ENCODE assay signal across 10 cellular contexts in the genomic region with DNA sequence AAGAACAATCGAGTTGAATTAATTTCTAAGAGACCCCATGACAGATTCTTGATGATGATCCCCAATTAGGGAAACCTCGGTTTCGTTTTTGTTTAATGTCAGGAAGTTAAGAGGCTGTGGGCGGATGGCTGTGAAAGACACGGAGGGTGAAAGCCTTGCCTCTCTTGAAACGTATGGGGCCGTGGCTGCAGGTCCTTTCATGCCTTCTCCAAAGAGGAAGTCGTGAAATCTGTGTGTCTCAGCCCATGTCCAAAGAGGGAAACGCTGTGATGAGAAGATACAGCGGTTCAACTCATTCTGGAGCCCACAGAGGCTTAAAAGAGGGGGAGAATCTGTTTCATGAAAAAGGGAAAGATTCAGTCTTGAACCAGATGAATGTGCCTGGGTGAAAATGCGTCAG. TPM values are rescaled to one million over a fixed set of nuclear protein-coding genes. Genes with fewer than 3 reads are reported as not detected.
DNase-seq lines count a peak whose midpoint lies in the region; ATAC-seq, FAIRE-seq and TF ChIP-seq lines count a peak whose summit lies in the region.
"Had no signal": no experiment of that assay in that cellular context is flagged by ENCODE, and none has a peak within 500 bp of the region (broad histone marks: within the 10 kb centered on the region; RNA-seq: fewer than 3 reads in every experiment).

No MANE protein-coding gene starts in this region.

- H3K4me2 ChIP-seq in DOHH2 (ENCODE audit: low read length), result peak overlapping the region; percentile 71

- H3K4me3 ChIP-seq in DOHH2 (ENCODE audit: low read length), result peak overlapping the region; percentile 56
- H3K4me3 ChIP-seq in kidney (ENCODE audit: low read length in 2 of 2), result no peak overlapping the region

- no peaks in the 10 kb centered on the region for H3K79me2 ChIP-seq in DOHH2 (ENCODE audit: control insufficient read depth, low read length)

- H3K9ac ChIP-seq in kidney (ENCODE audit: low read length in 2 of 2), result no peak overlapping the region

- FAIRE-seq in RCC 7860 (lab: Jason Lieb, UNC) (no peak), kidney (lab: Jason Lieb, UNC) (no peak)

- H3K36me3 Mint-ChIP-seq in activated B cell treated with CpG ODN at 0.5 μM for 24 hours (ENCODE audit: low read depth), result no peaks in the 10 kb centered on the region

- DNase-seq in activated B cell treated with CpG ODN at 0.5 μM for 24 hours (no peak), left ventricle myocardium superior (no peak), RCC 7860 (ENCODE audit: low spot score) (no peak), mesenteric fat pad (ENCODE audit: low spot score) (no peak), kidney (no peak)

- H3K36me3 ChIP-seq in DOHH2 (ENCODE audit: control insufficient read depth, low read length) (no peaks in the 10 kb centered on the region), kidney (ENCODE audit: control insufficient read depth in 1 of 2, insufficient read depth in 2 of 2, low read length in 2 of 2) (no peaks in the 10 kb centered on the region)
- H3K36me3 ChIP-seq: heart right ventricle had no signal

- no peaks in the 10 kb centered on the region for H3K9me2 ChIP-seq in DOHH2 (replicated peaks; ENCODE audit: control insufficient read depth, low read length)

- POLR2A ChIA-PET in activated B cell treated with CpG ODN at 0.5 μM for 24 hours (lab: Charles Lee), result interaction anchor here (0.5 to 1.4 kb wide), 3 partner anchors 26 to 266 kb away, joined by 3 to 5 read pairs (median 4); no protein-coding TSS in a partner anchor

- H3K4me1 ChIP-seq in DOHH2 (ENCODE audit: control insufficient read depth, low read length) (peaks cover 42% of the 10 kb centered on the region), kidney (ENCODE audit: control insufficient read depth in 1 of 2, insufficient read depth in 1 of 2, low read depth in 1 of 2, low read length in 2 of 2) (no peaks in the 10 kb centered on the region)

- H3K9me3 Mint-ChIP-seq in activated B cell treated with CpG ODN at 0.5 μM for 24 hours, result no peaks in the 10 kb centered on the region

- H3K4me3 Mint-ChIP-seq in activated B cell treated with CpG ODN at 0.5 μM for 24 hours, result peak overlapping the region; percentile 80

- H3F3A ChIP-seq in DOHH2 (ENCODE audit: control insufficient read depth, insufficient read depth), result peaks cover 10% of the 10 kb centered on the region

- TF ChIP-seq CTCF in DOHH2 (IDR thresholded peaks at IDR 0.05; ENCODE audit: low read depth, low read length, poor library complexity, severe bottlenecking) (no peak), activated B cell treated with CpG ODN at 0.5 μM for 24 hours (IDR thresholded peaks at IDR 0.05) (no peak), kidney (IDR thresholded peaks at IDR 0.05; ENCODE audit: borderline replicate concordance, extremely low read depth, insufficient read depth) (no peak)

- H3K9me3 ChIP-seq in DOHH2 (ENCODE audit: control insufficient read depth, insufficient read depth, low read length), result peaks cover 3% of the 10 kb centered on the region
- no peaks in the 10 kb centered on the region for H3K9me3 ChIP-seq in kidney (ENCODE audit: control insufficient read depth in 1 of 2, low read length in 2 of 2)

- H3K27me3 ChIP-seq in DOHH2 (ENCODE audit: control insufficient read depth, low read length), result no peaks in the 10 kb centered on the region

- H4K20me1 ChIP-seq in DOHH2 (ENCODE audit: control insufficient read depth, insufficient read depth, low read depth, low read length), result no peaks in the 10 kb centered on the region

- H3K27ac Mint-ChIP-seq in activated B cell treated with CpG ODN at 0.5 μM for 24 hours, result peak overlapping the region; percentile 92

- intact Hi-C loops in activated B cell treated with CpG ODN at 0.5 μM for 24 hours (cut with micrococcal nuclease), result no loop called here
- intact Hi-C loops in left ventricle myocardium superior (cut with micrococcal nuclease), result no loop called here
- intact Hi-C loops in kidney (cut with DNase I), result no loop called here

- peak overlapping the region; percentile 61 for H3K27ac ChIP-seq in DOHH2 (ENCODE audit: low read depth, low read length)
- H3K27ac ChIP-seq in kidney (ENCODE audit: low read depth in 2 of 2, low read length in 2 of 2), result no peak overlapping the region
- H3K27ac ChIP-seq: VCaP had no signal

- peaks cover 48% of the 10 kb centered on the region for H3K4me1 Mint-ChIP-seq in activated B cell treated with CpG ODN at 0.5 μM for 24 hours

- CTCF ChIA-PET in activated B cell treated with CpG ODN at 0.5 μM for 24 hours (lab: Charles Lee), result interaction anchor here (6.3 kb wide), 1 partner anchor 29 kb away, joined by 38 read pairs; no protein-coding TSS in a partner anchor

- H3K27me3 Mint-ChIP-seq in activated B cell treated with CpG ODN at 0.5 μM for 24 hours, result no peaks in the 10 kb centered on the region

- ATAC-seq in HG02885 (IDR thresholded peaks at IDR 0.05; ENCODE audit: poor library complexity, unreplicated experiment) (peak; percentile 70), activated B cell treated with CpG ODN at 0.5 μM for 24 hours (ENCODE audit: low read depth) (peak; percentile 42), left ventricle myocardium superior (peak; percentile 38), GM18907 (IDR thresholded peaks at IDR 0.05; ENCODE audit: unreplicated experiment) (no peak)

RNA-seq across cellular contexts. Expression of gene CARD11, which starts 51.4 kb away (rescaled TPM):
- total RNA-seq in activated B cell treated with CpG ODN at 0.5 μM for 24 hours, result 107 and 114 TPM in 2 replicates
- 0.37 TPM for total RNA-seq in left ventricle myocardium superior
- total RNA-seq in mesenteric fat pad, result 0.42 TPM
- 9.6 TPM for total RNA-seq in kidney
- 0.22 TPM for polyA plus RNA-seq in kidney (ENCODE audit: insufficient read depth, low read depth, low replicate concordance)

Comparison
In these comparisons a context has a peak if more than half of its experiments do, and no peak if none do; other contexts are left out.
1. RNA of gene CARD11, which starts 51.4 kb away (total RNA-seq): 107 to 114 TPM in activated B cell treated with CpG ODN at 0.5 μM for 24 hours; 9.6 TPM in kidney (single experiment), 0.42 TPM in mesenteric fat pad (single experiment) and 0.37 TPM in left ventricle myocardium superior (single experiment); every median in the first group is over 10 times any median in the second.